In the genomic region with DNA sequence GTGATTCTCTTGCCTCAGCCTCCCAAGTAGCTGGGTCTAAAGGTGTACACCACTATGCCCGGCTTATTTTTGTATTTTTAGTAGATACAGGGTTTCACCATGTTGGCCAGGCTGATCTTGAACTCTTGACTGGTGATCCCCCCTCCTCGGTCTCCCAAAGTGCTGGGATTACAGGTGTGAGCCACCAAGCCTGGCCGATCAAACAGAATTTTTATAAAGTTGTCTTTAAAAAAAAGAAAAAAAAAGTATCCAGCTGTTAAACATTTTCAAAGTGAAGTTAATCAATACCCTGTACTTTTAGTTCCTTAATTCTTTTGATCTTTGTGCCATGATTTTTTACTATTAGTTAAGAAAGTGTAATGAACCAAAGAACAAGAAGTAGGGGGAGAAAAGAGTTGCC, we compare ENCODE assay signal across 23 cellular contexts.
"Had no signal": no experiment of that assay in that cellular context is flagged by ENCODE, and none has a peak within 500 bp of the region (broad histone marks: within the 10 kb centered on the region; RNA-seq: fewer than 3 reads in every experiment).

No MANE protein-coding gene starts in this region.

- H3K4me1 Mint-ChIP-seq: stimulated activated effector memory CD8-positive, alpha-beta T cell treated with anti-CD3 and anti-CD28 coated beads, Interleukin-12 subunit alpha, Interleukin-12 subunit beta, amount 100 ng/mL, for 72 hours had no signal

- DNase-seq: effector memory CD8-positive, alpha-beta T cell; esophagus squamous epithelium; foreskin fibroblast; glutamatergic neuron; kidney glomerular epithelial cell; left ventricle myocardium superior; mesenchymal stem cell; midbrain; occipital lobe; pancreas; right lobe of liver; stimulated activated CD4-positive, alpha-beta T cell treated with anti-CD3 and anti-CD28 coated beads, Interleukin-4, amount 100 ng/mL, for 1 hour; stimulated activated CD8-positive, alpha-beta memory T cell treated with anti-CD3 and anti-CD28 coated beads, Interleukin-4, amount 100 ng/mL, for 48 hours; stimulated activated naive CD8-positive, alpha-beta T cell treated with anti-CD3 and anti-CD28 coated beads, Interleukin-15, Interleukin-2, amounts not matched to agents 100 U/mL and 50 U/mL, for 24 hours; thyroid gland had no signal

- H3K27me3 ChIP-seq: esophagus squamous epithelium, gastroesophageal sphincter, pancreas, right lobe of liver, suprapubic skin, thyroid gland had no signal

- FAIRE-seq: pancreas, urothelium cell line had no signal

- H3K27ac ChIP-seq: gastroesophageal sphincter, suprapubic skin had no signal

- H3K27ac Mint-ChIP-seq: effector memory CD8-positive, alpha-beta T cell; natural killer cell treated with Interleukin-12 subunit alpha and Interleukin-12 subunit beta and Interleukin-15 and Interleukin-18, amount 100 ng/mL, for 72 hours; progenitor cell of endocrine pancreas; stimulated activated effector memory CD8-positive, alpha-beta T cell treated with anti-CD3 and anti-CD28 coated beads, Interleukin-12 subunit alpha, Interleukin-12 subunit beta, amount 100 ng/mL, for 72 hours; type B pancreatic cell had no signal

- H3K9me3 ChIP-seq: esophagus squamous epithelium, gastroesophageal sphincter, pancreas, right lobe of liver, suprapubic skin, thyroid gland had no signal

- ATAC-seq: effector memory CD8-positive, alpha-beta T cell; gastroesophageal sphincter; left ventricle myocardium superior; natural killer cell treated with Interleukin-12 subunit alpha and Interleukin-12 subunit beta and Interleukin-15 and Interleukin-18, amount 100 ng/mL, for 72 hours; stimulated activated effector memory CD8-positive, alpha-beta T cell treated with anti-CD3 and anti-CD28 coated beads, Interleukin-12 subunit alpha, Interleukin-12 subunit beta, amount 100 ng/mL, for 72 hours; stimulated activated naive CD8-positive, alpha-beta T cell treated with anti-CD3 and anti-CD28 coated beads, Interleukin-15, Interleukin-2, amounts not matched to agents 100 U/mL and 50 U/mL, for 24 hours had no signal

- H3K4me3 Mint-ChIP-seq: effector memory CD8-positive, alpha-beta T cell; natural killer cell treated with Interleukin-12 subunit alpha and Interleukin-12 subunit beta and Interleukin-15 and Interleukin-18, amount 100 ng/mL, for 72 hours; stimulated activated effector memory CD8-positive, alpha-beta T cell treated with anti-CD3 and anti-CD28 coated beads, Interleukin-12 subunit alpha, Interleukin-12 subunit beta, amount 100 ng/mL, for 72 hours; type B pancreatic cell had no signal

- H3K36me3 Mint-ChIP-seq: natural killer cell treated with Interleukin-12 subunit alpha and Interleukin-12 subunit beta and Interleukin-15 and Interleukin-18, amount 100 ng/mL, for 72 hours; stimulated activated effector memory CD8-positive, alpha-beta T cell treated with anti-CD3 and anti-CD28 coated beads, Interleukin-12 subunit alpha, Interleukin-12 subunit beta, amount 100 ng/mL, for 72 hours had no signal

- H3K27me3 Mint-ChIP-seq: natural killer cell treated with Interleukin-12 subunit alpha and Interleukin-12 subunit beta and Interleukin-15 and Interleukin-18, amount 100 ng/mL, for 72 hours; progenitor cell of endocrine pancreas; type B pancreatic cell had no signal

- H3K9me3 Mint-ChIP-seq: natural killer cell treated with Interleukin-12 subunit alpha and Interleukin-12 subunit beta and Interleukin-15 and Interleukin-18, amount 100 ng/mL, for 72 hours had no signal

- H3K4me3 ChIP-seq: esophagus squamous epithelium, gastroesophageal sphincter, lung, pancreas, right lobe of liver, suprapubic skin, thyroid gland had no signal

- H3K36me3 ChIP-seq: esophagus squamous epithelium, gastroesophageal sphincter, pancreas, right lobe of liver, suprapubic skin, thyroid gland had no signal
